In genomic region chr2:197210450-197210849, GRCh38 we compare ENCODE assay signal across 12 cellular contexts.
A peak's percentile ranks its signal among the peaks of the same experiment; 100 is the strongest.
DNase-seq lines count a peak whose midpoint lies in the region; ATAC-seq and TF ChIP-seq lines count a peak whose summit lies in the region.
"Had no signal": no experiment of that assay in that cellular context is flagged by ENCODE, and none has a peak within 500 bp of the region (broad histone marks: within the 10 kb centered on the region; RNA-seq: fewer than 3 reads in every experiment).

No MANE protein-coding gene starts in this region.

- H3K27ac Mint-ChIP-seq in activated naive CD8-positive, alpha-beta T cell treated with anti-CD3 and anti-CD28 coated beads, Interleukin-2, amount 50 U/mL, for 24 hours, result peak overlapping the region; percentile 97
- H3K27ac Mint-ChIP-seq in naive thymus-derived CD4-positive, alpha-beta T cell, result peak overlapping the region; percentile 79 to 100 (median 98)

- H3K27me3 ChIP-seq in BLaER1 treated with 17β-estradiol and CSF1 and Interleukin-3, amounts not matched to agents 10 nM and 100 nM, result no peaks in the 10 kb centered on the region
- H3K27me3 ChIP-seq in IMR-90 (ENCODE audit: control insufficient read depth, insufficient read depth, low read length), result no peaks in the 10 kb centered on the region
- H3K27me3 ChIP-seq in naive thymus-derived CD4-positive, alpha-beta T cell (ENCODE audit: control insufficient read depth in 2 of 2, insufficient read depth in 2 of 2, low read length in 2 of 2), result no peaks in the 10 kb centered on the region

- no peak for TF ChIP-seq POLR2A in IMR-90 (IDR thresholded peaks at IDR 0.05; ENCODE audit: low read depth, low read length)

- peak overlapping the region in 9 of 11 experiments; percentile 39 to 77 (median 71); a peak in 18 of 22 replicates for H3K27ac ChIP-seq in BLaER1 treated with 17β-estradiol and CSF1 and Interleukin-3, amounts not matched to agents 10 nM and 100 nM
- H3K27ac ChIP-seq in IMR-90 (ENCODE audit: insufficient read depth, low read length), result no peak overlapping the region
- peak overlapping the region; percentile 82 for H3K27ac ChIP-seq in naive thymus-derived CD4-positive, alpha-beta T cell (ENCODE audit: low read depth, low read length)

- no peak overlapping the region; the same call in 1 of the 2 replicates for H2AK5ac ChIP-seq in IMR-90 (ENCODE audit: low read depth, low read length)

- no peak overlapping the region; the same call in 1 of the 2 replicates for H3K14ac ChIP-seq in IMR-90 (replicated peaks; ENCODE audit: low read depth, low read length)

- in situ Hi-C loops in IMR-90 (cut with MboI; ENCODE audit: low sequenced_read_pairs), result no loop called here

- H4K91ac ChIP-seq in IMR-90 (ENCODE audit: insufficient read depth, low read depth, low read length), result no peak overlapping the region

- no peak overlapping the region for H2BK120ac ChIP-seq in IMR-90 (ENCODE audit: low read depth, low read length)

- H2BK5ac ChIP-seq in IMR-90 (ENCODE audit: low read depth, low read length, poor library complexity, severe bottlenecking), result no peak overlapping the region

- no peak overlapping the region for H4K5ac ChIP-seq in IMR-90 (ENCODE audit: low read depth, low read length)

- no peak for DNase-seq in IMR-90
- no peak for DNase-seq in activated naive CD8-positive, alpha-beta T cell treated with anti-CD3 and anti-CD28 coated beads, Interleukin-2, amount 50 U/mL, for 24 hours
- DNase-seq in naive thymus-derived CD4-positive, alpha-beta T cell, result no peak
- no peak for DNase-seq in anterior cingulate cortex (lab: John Stamatoyannopoulos, UW)
- no peak for DNase-seq in cerebellar nuclear complex (lab: John Stamatoyannopoulos, UW)
- no peak for DNase-seq in stimulated activated CD4-positive, alpha-beta T cell treated with anti-CD3 and anti-CD28 coated beads, Interleukin-12 subunit alpha, Interleukin-12 subunit beta, amount 100 ng/mL, for 4 hours
- DNase-seq: amygdala, NCI-H1694 treated with DMSO at 0.1 percent for 48 hours, occipital lobe had no signal

- H3K4me3 ChIP-seq in BLaER1 treated with 17β-estradiol and CSF1 and Interleukin-3, amounts not matched to agents 10 nM and 100 nM, result no peak overlapping the region
- H3K4me3 ChIP-seq in IMR-90 (ENCODE audit: insufficient read depth, low read depth, low read length), result no peak overlapping the region
- peak overlapping the region; percentile 12 for H3K4me3 ChIP-seq in naive thymus-derived CD4-positive, alpha-beta T cell (ENCODE audit: low read length)
- H3K4me3 ChIP-seq: thoracic aorta had no signal

- H2BK15ac ChIP-seq in IMR-90 (ENCODE audit: low read depth, low read length), result no peak overlapping the region

- POLR2A ChIA-PET in IMR-90 (lab: Charles Lee; ENCODE audit: unreplicated experiment), result no interaction called here
- POLR2A ChIA-PET in naive thymus-derived CD4-positive, alpha-beta T cell (lab: Charles Lee), result interaction anchor here (0.7 to 14.4 kb wide), 13 partner anchors 9 to 97 kb away, joined by 3 to 254 read pairs (median 5); partner anchors contain the start of gene ANKRD44

- H3K4me1 Mint-ChIP-seq in activated naive CD8-positive, alpha-beta T cell treated with anti-CD3 and anti-CD28 coated beads, Interleukin-2, amount 50 U/mL, for 24 hours, result peaks cover 100% of the 10 kb centered on the region
- H3K4me1 Mint-ChIP-seq in naive thymus-derived CD4-positive, alpha-beta T cell, result peaks cover 75 to 99% (median 97%) of the 10 kb centered on the region in 7 donors

- CTCF ChIA-PET in IMR-90 (lab: Yijun Ruan, JAX), result interaction anchor here (1.1 kb wide), 1 partner anchor 20 kb away, joined by 5 read pairs; no protein-coding TSS in a partner anchor
- CTCF ChIA-PET in naive thymus-derived CD4-positive, alpha-beta T cell (lab: Charles Lee), result interaction anchor here (0.8 to 2.5 kb wide), 5 partner anchors 10 to 112 kb away, joined by 3 to 12 read pairs (median 4); no protein-coding TSS in a partner anchor

- ATAC-seq in IMR-90 (ENCODE audit: low read depth), result no peak
- no peak for ATAC-seq in activated naive CD8-positive, alpha-beta T cell treated with anti-CD3 and anti-CD28 coated beads, Interleukin-2, amount 50 U/mL, for 24 hours
- no peak for ATAC-seq in naive thymus-derived CD4-positive, alpha-beta T cell
- no peak for ATAC-seq in GM19397 (IDR thresholded peaks at IDR 0.05; ENCODE audit: unreplicated experiment)

- peaks cover 9% of the 10 kb centered on the region for H3K36me3 Mint-ChIP-seq in activated naive CD8-positive, alpha-beta T cell treated with anti-CD3 and anti-CD28 coated beads, Interleukin-2, amount 50 U/mL, for 24 hours (ENCODE audit: low read depth)
- peaks cover 0 to 30% (median 7%) of the 10 kb centered on the region in 5 donors for H3K36me3 Mint-ChIP-seq in naive thymus-derived CD4-positive, alpha-beta T cell

- H2BK20ac ChIP-seq in IMR-90 (ENCODE audit: low read depth, low read length), result no peak overlapping the region

- H3K36me3 ChIP-seq in BLaER1 treated with 17β-estradiol and CSF1 and Interleukin-3, amounts not matched to agents 10 nM and 100 nM, result peaks cover 0 to 3% (median 0%) of the 10 kb centered on the region in 11 experiments; a peak in 1 of 22 replicates
- no peaks in the 10 kb centered on the region for H3K36me3 ChIP-seq in IMR-90 (ENCODE audit: control insufficient read depth, insufficient read depth, low read length)
- H3K36me3 ChIP-seq in naive thymus-derived CD4-positive, alpha-beta T cell (ENCODE audit: control insufficient read depth in 2 of 3, insufficient read depth in 3 of 3, low read length in 3 of 3), result no peaks in the 10 kb centered on the region
- H3K36me3 ChIP-seq: thoracic aorta had no signal

- peak overlapping the region; percentile 65 for H3K4me3 Mint-ChIP-seq in activated naive CD8-positive, alpha-beta T cell treated with anti-CD3 and anti-CD28 coated beads, Interleukin-2, amount 50 U/mL, for 24 hours
- H3K4me3 Mint-ChIP-seq in naive thymus-derived CD4-positive, alpha-beta T cell, result peak overlapping the region; percentile 61 to 86 (median 78)

- no peaks in the 10 kb centered on the region for H3K27me3 Mint-ChIP-seq in activated naive CD8-positive, alpha-beta T cell treated with anti-CD3 and anti-CD28 coated beads, Interleukin-2, amount 50 U/mL, for 24 hours
- no peaks in the 10 kb centered on the region for H3K27me3 Mint-ChIP-seq in naive thymus-derived CD4-positive, alpha-beta T cell

- no CpG with 5 or more reads among the region's 3 CpGs for WGBS in IMR-90 (ENCODE audit: extremely low coverage in 2 of 2, insufficient read length in 1 of 2), 2 experiments

- H3K9me1 ChIP-seq in IMR-90 (ENCODE audit: insufficient read depth, low read length), result peaks cover 12% of the 10 kb centered on the region

- H3K23ac ChIP-seq in IMR-90 (ENCODE audit: low read depth, low read length), result peak overlapping the region; percentile 16; the same call in 1 of the 2 replicates

- no TSS peak for BruUV-seq in IMR-90 (replicated peaks; lab: Mats Ljungman, UMichigan)

- no peak overlapping the region for H3K18ac ChIP-seq in IMR-90 (ENCODE audit: low read depth, low read length)

- no peak overlapping the region for H3K4ac ChIP-seq in IMR-90 (ENCODE audit: low read depth, low read length)

- TF ChIP-seq RAD21 in IMR-90 (IDR thresholded peaks at IDR 0.05; ENCODE audit: low read length), result no peak

- no peak overlapping the region for H2AFZ ChIP-seq in IMR-90 (replicated peaks; ENCODE audit: low read length, poor library complexity)

- H3K56ac ChIP-seq in IMR-90 (ENCODE audit: extremely low read depth, insufficient read depth, low read length), result no peak overlapping the region

- H3K4me1 ChIP-seq in BLaER1 treated with 17β-estradiol and CSF1 and Interleukin-3, amounts not matched to agents 10 nM and 100 nM, result peaks cover 14 to 100% (median 32%) of the 10 kb centered on the region in 10 experiments
- peaks cover 2% of the 10 kb centered on the region for H3K4me1 ChIP-seq in IMR-90 (ENCODE audit: control insufficient read depth, insufficient read depth, low read length)
- peaks cover 93 to 98% of the 10 kb centered on the region in 2 donors for H3K4me1 ChIP-seq in naive thymus-derived CD4-positive, alpha-beta T cell (ENCODE audit: control insufficient read depth in 2 of 2, insufficient read depth in 2 of 2, low read length in 2 of 2)

- intact Hi-C loops in IMR-90 (cut with micrococcal nuclease), result no loop called here
- intact Hi-C loops in naive thymus-derived CD4-positive, alpha-beta T cell (cut with micrococcal nuclease), result no loop called here

- no peak overlapping the region for H4K8ac ChIP-seq in IMR-90 (ENCODE audit: low read depth in 2 of 2, low read length in 2 of 2)

- H3K9me3 ChIP-seq in BLaER1 treated with 17β-estradiol and CSF1 and Interleukin-3, amounts not matched to agents 10 nM and 100 nM (replicated peaks in 1 of 11), result no peaks in the 10 kb centered on the region
- H3K9me3 ChIP-seq in IMR-90 (ENCODE audit: control insufficient read depth, insufficient read depth, low read length), result no peaks in the 10 kb centered on the region
- H3K9me3 ChIP-seq in naive thymus-derived CD4-positive, alpha-beta T cell (ENCODE audit: control insufficient read depth in 2 of 3, low read length in 3 of 3), result no peaks in the 10 kb centered on the region
- H3K9me3 ChIP-seq: thoracic aorta had no signal

- peaks cover 0 to 10% of the 10 kb centered on the region in 2 experiments; a peak in 1 of 4 replicates for H3K79me1 ChIP-seq in IMR-90 (ENCODE audit: low read depth in 1 of 2, low read length in 2 of 2)

- H3K9me3 Mint-ChIP-seq in activated naive CD8-positive, alpha-beta T cell treated with anti-CD3 and anti-CD28 coated beads, Interleukin-2, amount 50 U/mL, for 24 hours, result no peaks in the 10 kb centered on the region
- peaks cover 0 to 3% (median 0%) of the 10 kb centered on the region in 11 donors for H3K9me3 Mint-ChIP-seq in naive thymus-derived CD4-positive, alpha-beta T cell

- peak overlapping the region in 5 of 11 experiments; percentile 31 to 62 (median 42); a peak in 8 of 22 replicates for H3K9ac ChIP-seq in BLaER1 treated with 17β-estradiol and CSF1 and Interleukin-3, amounts not matched to agents 10 nM and 100 nM
- H3K9ac ChIP-seq in IMR-90 (ENCODE audit: low read depth, low read length), result no peak overlapping the region

- peak overlapping the region; percentile 36 to 97 (median 60) for H3K4me2 ChIP-seq in BLaER1 treated with 17β-estradiol and CSF1 and Interleukin-3, amounts not matched to agents 10 nM and 100 nM
- H3K4me2 ChIP-seq in IMR-90 (ENCODE audit: low read depth, low read length), result no peak overlapping the region

- H2AK9ac ChIP-seq in IMR-90 (replicated peaks; ENCODE audit: low read depth, low read length, poor library complexity), result no peak overlapping the region

- H4K20me1 ChIP-seq in BLaER1 treated with 17β-estradiol and CSF1 and Interleukin-3, amounts not matched to agents 10 nM and 100 nM, result no peaks in the 10 kb centered on the region
- H4K20me1 ChIP-seq in IMR-90 (ENCODE audit: insufficient read depth, low read length), result no peaks in the 10 kb centered on the region

- dilution Hi-C loops in IMR-90 (cut with HindIII; ENCODE audit: low sequenced_read_pairs, unreplicated experiment), result no loop called here

- no peak for TF ChIP-seq CTCF in IMR-90 (conservative IDR thresholded peaks at IDR 0.05; ENCODE audit: low read depth, low read length)

TF ChIP-seq in IMR-90, 13 proteins besides CTCF, POLR2A, EP300 and RAD21 (continues in another document):
- TF ChIP-seq RCOR1 (IDR thresholded peaks at IDR 0.05; ENCODE audit: insufficient replicate concordance, low read length) (no peak), MXI1 (IDR thresholded peaks at IDR 0.05; ENCODE audit: borderline replicate concordance, low read depth, low read length) (no peak), CHD1 (IDR thresholded peaks at IDR 0.05; ENCODE audit: low read depth, low read length) (no peak)
